Comparison of ENCODE assay signal across 9 cellular contexts in genomic region chr3:150484410-150484809, GRCh38.
"Had no signal": no experiment of that assay in that cellular context is flagged by ENCODE, and none has a peak within 500 bp of the region (broad histone marks: within the 10 kb centered on the region; RNA-seq: fewer than 3 reads in every experiment).

No MANE protein-coding gene starts in this region.

- H3K36me3 ChIP-seq: HAP-1 had no signal

- ATAC-seq: HCT116 had no signal

- H3K4me1 ChIP-seq: HAP-1 had no signal

- DNase-seq: GM23248, GOT3, H7, IMR-90, KBM-7 had no signal

- H2AFZ ChIP-seq: GM23248 had no signal

- H3K9ac ChIP-seq: GM23248, KMS-11 had no signal

- H3K9me3 ChIP-seq: HAP-1 had no signal

- H3K4me2 ChIP-seq: KMS-11 had no signal

- H3K27ac ChIP-seq: GM23248, HL-60, KMS-11 had no signal

- H3K4me3 ChIP-seq: GM23248, HAP-1 had no signal
